21 cellular contexts compared by ENCODE assay signal in the genomic region with DNA sequence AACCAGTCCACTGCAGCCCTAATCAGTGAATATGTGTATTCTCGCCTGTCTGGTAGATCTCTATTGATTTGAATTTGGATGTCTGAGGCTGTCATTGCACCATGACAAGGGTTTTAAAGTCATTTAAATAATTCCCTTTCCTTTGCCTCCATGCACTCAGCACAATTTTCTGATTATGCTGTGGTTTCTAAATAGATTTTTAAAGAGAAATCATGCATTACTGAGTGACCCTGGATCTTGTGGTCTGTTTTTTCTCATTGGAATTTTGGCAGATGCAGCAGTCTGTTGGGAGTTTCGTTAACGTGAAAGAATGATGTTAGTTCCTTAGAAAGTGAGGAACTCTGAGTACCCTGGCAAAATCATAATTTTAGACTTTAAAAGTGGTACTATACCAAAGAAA.
"Had no signal": no experiment of that assay in that cellular context is flagged by ENCODE, and none has a peak within 500 bp of the region (broad histone marks: within the 10 kb centered on the region; RNA-seq: fewer than 3 reads in every experiment).

No MANE protein-coding gene starts in this region.

- H3K27ac ChIP-seq: epithelial cell of prostate, foreskin keratinocyte, heart left ventricle, right atrium auricular region, tibial artery, upper lobe of left lung, uterus had no signal

- DNase-seq: effector memory CD4-positive, alpha-beta T cell; foreskin keratinocyte; heart left ventricle; hippocampal formation; islet precursor cell; left cardiac atrium; left ventricle myocardium superior; mesendoderm; mucosa of descending colon; naive thymus-derived CD8-positive, alpha-beta T cell; posterior cingulate gyrus; small intestine; stimulated activated CD4-positive, alpha-beta T cell treated with anti-CD3 and anti-CD28 coated beads, Interleukin-12 subunit alpha, Interleukin-12 subunit beta, amount 100 ng/mL, for 4 hours; stimulated activated naive CD4-positive, alpha-beta T cell treated with Interleukin-2 at 50 U/mL for 16 hours; tibial artery; upper lobe of left lung; uterus had no signal

- H3K4me1 Mint-ChIP-seq: central memory CD8-positive, alpha-beta T cell; naive thymus-derived CD8-positive, alpha-beta T cell; neural crest cell had no signal

- H3K27ac Mint-ChIP-seq: naive thymus-derived CD8-positive, alpha-beta T cell had no signal

- H3K4me3 ChIP-seq: heart left ventricle, mucosa of descending colon, right atrium auricular region, tibial artery, upper lobe of left lung, uterus had no signal

- H3K27me3 Mint-ChIP-seq: central memory CD8-positive, alpha-beta T cell had no signal

- H3K4me1 ChIP-seq: foreskin keratinocyte, right atrium auricular region, tibial artery, upper lobe of left lung, uterus had no signal

- H3K27me3 ChIP-seq: foreskin keratinocyte, heart left ventricle, right atrium auricular region, tibial artery, upper lobe of left lung, uterus had no signal

- H3K36me3 ChIP-seq: heart left ventricle, right atrium auricular region, tibial artery, upper lobe of left lung, uterus had no signal

- ATAC-seq: foreskin keratinocyte; heart left ventricle; left ventricle myocardium superior; mucosa of descending colon; naive thymus-derived CD8-positive, alpha-beta T cell had no signal

- H3K36me3 Mint-ChIP-seq: naive thymus-derived CD8-positive, alpha-beta T cell had no signal

- H3K4me3 Mint-ChIP-seq: central memory CD8-positive, alpha-beta T cell; naive thymus-derived CD8-positive, alpha-beta T cell; neural crest cell had no signal

- H3K9me3 ChIP-seq: heart left ventricle, right atrium auricular region, tibial artery, upper lobe of left lung, uterus had no signal
